ENCODE assay signal across 10 cellular contexts in genomic region chr10:70296406-70296899, GRCh38. TPM values are rescaled to one million over a fixed set of nuclear protein-coding genes. Genes with fewer than 3 reads are reported as not detected.
A peak's percentile ranks its signal among the peaks of the same experiment; 100 is the strongest.
DNase-seq lines count a peak whose midpoint lies in the region; ATAC-seq and TF ChIP-seq lines count a peak whose summit lies in the region.
"Had no signal": no experiment of that assay in that cellular context is flagged by ENCODE, and none has a peak within 500 bp of the region (broad histone marks: within the 10 kb centered on the region; RNA-seq: fewer than 3 reads in every experiment).

No MANE protein-coding gene starts in this region.

- H3K4me1 Mint-ChIP-seq in activated CD4-positive, alpha-beta T cell treated with anti-CD3 and anti-CD28 coated beads, Interleukin-2, amount 10 ng/mL, durations not matched to agents 24 days and 14 days = peaks cover 1% of the 10 kb centered on the region
- H3K4me1 Mint-ChIP-seq in stimulated activated naive CD8-positive, alpha-beta T cell treated with anti-CD3 and anti-CD28 coated beads, Interleukin-15, amount 100 ng/mL, for 72 hours = peaks cover 5% of the 10 kb centered on the region

- TF ChIP-seq CTCF in upper lobe of left lung (IDR thresholded peaks at IDR 0.05) = no peak

- H3K4me3 ChIP-seq in upper lobe of left lung = no peak overlapping the region

- ATAC-seq in upper lobe of left lung (ENCODE audit: low FRiP score in 2 of 2) (peak; percentile 91 to 97), GM21515 (IDR thresholded peaks at IDR 0.05; ENCODE audit: unreplicated experiment) (no peak)
- no peak for ATAC-seq in stimulated activated naive CD8-positive, alpha-beta T cell treated with anti-CD3 and anti-CD28 coated beads, Interleukin-15, amount 100 ng/mL, for 72 hours

- H3K4me3 Mint-ChIP-seq in activated CD4-positive, alpha-beta T cell treated with anti-CD3 and anti-CD28 coated beads, Interleukin-2, amount 10 ng/mL, durations not matched to agents 24 days and 14 days = no peak overlapping the region
- no peak overlapping the region for H3K4me3 Mint-ChIP-seq in stimulated activated naive CD8-positive, alpha-beta T cell treated with anti-CD3 and anti-CD28 coated beads, Interleukin-15, amount 100 ng/mL, for 72 hours
- H3K4me3 Mint-ChIP-seq: IgD-negative memory B cell; stimulated activated naive CD8-positive, alpha-beta T cell treated with anti-CD3 and anti-CD28 coated beads, Interleukin-15, Interleukin-2, amounts not matched to agents 100 ng/mL and 50 ng/mL, for 24 hours had no signal

- peaks cover 16 to 24% (median 18%) of the 10 kb centered on the region in 4 donors for H3K4me1 ChIP-seq in upper lobe of left lung

- no peaks in the 10 kb centered on the region for H3K27me3 ChIP-seq in upper lobe of left lung

- TF ChIP-seq POLR2A in upper lobe of left lung (IDR thresholded peaks at IDR 0.05) = no peak

- no peaks in the 10 kb centered on the region for H3K27me3 Mint-ChIP-seq in activated CD4-positive, alpha-beta T cell treated with anti-CD3 and anti-CD28 coated beads, Interleukin-2, amount 10 ng/mL, durations not matched to agents 24 days and 14 days
- no peaks in the 10 kb centered on the region for H3K27me3 Mint-ChIP-seq in stimulated activated naive CD8-positive, alpha-beta T cell treated with anti-CD3 and anti-CD28 coated beads, Interleukin-15, amount 100 ng/mL, for 72 hours
- H3K27me3 Mint-ChIP-seq: IgD-negative memory B cell; stimulated activated naive CD8-positive, alpha-beta T cell treated with anti-CD3 and anti-CD28 coated beads, Interleukin-15, Interleukin-2, amounts not matched to agents 100 ng/mL and 50 ng/mL, for 24 hours had no signal

- H3K27ac Mint-ChIP-seq in activated CD4-positive, alpha-beta T cell treated with anti-CD3 and anti-CD28 coated beads, Interleukin-2, amount 10 ng/mL, durations not matched to agents 24 days and 14 days = no peak overlapping the region
- no peak overlapping the region for H3K27ac Mint-ChIP-seq in stimulated activated naive CD8-positive, alpha-beta T cell treated with anti-CD3 and anti-CD28 coated beads, Interleukin-15, amount 100 ng/mL, for 72 hours
- H3K27ac Mint-ChIP-seq: IgD-negative memory B cell; stimulated activated naive CD8-positive, alpha-beta T cell treated with anti-CD3 and anti-CD28 coated beads, Interleukin-15, Interleukin-2, amounts not matched to agents 100 ng/mL and 50 ng/mL, for 24 hours had no signal

- no peaks in the 10 kb centered on the region for H3K9me3 Mint-ChIP-seq in activated CD4-positive, alpha-beta T cell treated with anti-CD3 and anti-CD28 coated beads, Interleukin-2, amount 10 ng/mL, durations not matched to agents 24 days and 14 days
- no peaks in the 10 kb centered on the region for H3K9me3 Mint-ChIP-seq in stimulated activated naive CD8-positive, alpha-beta T cell treated with anti-CD3 and anti-CD28 coated beads, Interleukin-15, amount 100 ng/mL, for 72 hours
- H3K9me3 Mint-ChIP-seq: IgD-negative memory B cell; stimulated activated naive CD8-positive, alpha-beta T cell treated with anti-CD3 and anti-CD28 coated beads, Interleukin-15, Interleukin-2, amounts not matched to agents 100 ng/mL and 50 ng/mL, for 24 hours had no signal

- no peaks in the 10 kb centered on the region for H3K36me3 Mint-ChIP-seq in activated CD4-positive, alpha-beta T cell treated with anti-CD3 and anti-CD28 coated beads, Interleukin-2, amount 10 ng/mL, durations not matched to agents 24 days and 14 days (ENCODE audit: low read depth)

- DNase-seq in HUDEP-2 (lab: John Stamatoyannopoulos, UW; ENCODE audit: unreplicated experiment in 76 of 76) = peak in 72 of 76 experiments; percentile 29 to 85 (median 66)
- DNase-seq in amniotic epithelial cell (ENCODE audit: low read depth) = peak; percentile 86
- peak; percentile 70 for DNase-seq in islet precursor cell
- DNase-seq in upper lobe of left lung = peak in 1 of 2 donors; percentile 93
- no peak for DNase-seq in activated CD4-positive, alpha-beta T cell treated with anti-CD3 and anti-CD28 coated beads, Interleukin-2, amount 10 ng/mL, durations not matched to agents 24 days and 14 days
- DNase-seq in NCI-H1092 treated with DMSO at 0.1 percent for 48 hours (lab: John Stamatoyannopoulos, UW) = no peak
- DNase-seq in stimulated activated naive CD8-positive, alpha-beta T cell treated with anti-CD3 and anti-CD28 coated beads, Interleukin-15, amount 100 ng/mL, for 72 hours = no peak

- 34 to 39% methylated on average over 12 of the region's 12 CpGs for WGBS in upper lobe of left lung, 2 donors

- peaks cover 0 to 5% (median 0%) of the 10 kb centered on the region in 4 donors for H3K36me3 ChIP-seq in upper lobe of left lung

- no peaks in the 10 kb centered on the region for H3K9me3 ChIP-seq in upper lobe of left lung

- TF ChIP-seq EP300 in upper lobe of left lung (IDR thresholded peaks at IDR 0.05) = peak in 1 of 4 donors; percentile 18

- intact Hi-C loops in activated CD4-positive, alpha-beta T cell treated with anti-CD3 and anti-CD28 coated beads, Interleukin-2, amount 10 ng/mL, durations not matched to agents 24 days and 14 days (cut with micrococcal nuclease) = no loop called here

- H3K27ac ChIP-seq in upper lobe of left lung = peak overlapping the region; percentile 48 to 84 (median 67)

RNA-seq across cellular contexts. Expression of gene NPFFR1, which starts 12.6 kb away (rescaled TPM):
- total RNA-seq in upper lobe of left lung = 1 to 10 TPM in 1 of 6 donors, under 1 TPM in 5; 0.15 to 1.0 (median 0.29) TPM
- total RNA-seq in activated CD4-positive, alpha-beta T cell treated with anti-CD3 and anti-CD28 coated beads, Interleukin-2, amount 10 ng/mL, durations not matched to agents 24 days and 14 days = not detected in 2 replicates

Comparison
In these comparisons a context has a peak if more than half of its experiments do, and no peak if none do; other contexts are left out.
1. DNase-seq: peak in HUDEP-2 (72 of 76), amniotic epithelial cell (single experiment) and islet precursor cell (single experiment); none in activated CD4-positive, alpha-beta T cell treated with anti-CD3 and anti-CD28 coated beads, Interleukin-2, amount 10 ng/mL, durations not matched to agents 24 days and 14 days (single experiment), NCI-H1092 treated with DMSO at 0.1 percent for 48 hours (single experiment) and stimulated activated naive CD8-positive, alpha-beta T cell treated with anti-CD3 and anti-CD28 coated beads, Interleukin-15, amount 100 ng/mL, for 72 hours (0 of 2).
2. ATAC-seq: peak in upper lobe of left lung (2 of 2); none in GM21515 (single experiment) and stimulated activated naive CD8-positive, alpha-beta T cell treated with anti-CD3 and anti-CD28 coated beads, Interleukin-15, amount 100 ng/mL, for 72 hours (single experiment).